9 cellular contexts compared by ENCODE assay signal in the genomic region with DNA sequence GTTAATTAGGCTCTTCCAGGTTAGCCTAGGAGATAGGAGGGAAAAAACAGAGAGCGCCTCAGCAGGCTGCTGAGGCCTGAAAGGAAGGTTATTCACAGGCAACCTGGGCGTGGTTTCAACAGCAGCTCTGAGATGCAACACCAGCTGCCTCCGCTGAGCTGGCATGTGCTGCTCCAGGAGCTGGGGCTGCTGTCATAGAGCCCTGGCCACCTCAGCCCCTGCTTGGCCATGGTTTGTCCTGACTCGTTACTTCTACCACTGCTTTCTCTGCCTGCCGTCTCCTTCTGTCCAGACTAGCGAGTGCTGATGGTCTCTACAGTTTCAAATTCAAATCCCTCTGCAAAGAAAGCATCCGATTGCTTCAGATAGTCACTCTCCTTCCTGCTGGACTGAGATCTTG. TPM values are rescaled to one million over a fixed set of nuclear protein-coding genes. Genes with fewer than 3 reads are reported as not detected.
DNase-seq lines count a peak whose midpoint lies in the region; ATAC-seq and TF ChIP-seq lines count a peak whose summit lies in the region.
"Had no signal": no experiment of that assay in that cellular context is flagged by ENCODE, and none has a peak within 500 bp of the region (broad histone marks: within the 10 kb centered on the region; RNA-seq: fewer than 3 reads in every experiment).

No MANE protein-coding gene starts in this region.

- H3K4me3 Mint-ChIP-seq in activated CD8-positive, alpha-beta memory T cell treated with anti-CD3 and anti-CD28 coated beads, Interleukin-2, amount 10 ng/mL, durations not matched to agents 7 days and 5 days = no peak overlapping the region
- H3K4me3 Mint-ChIP-seq: naive B cell had no signal

- H3K36me3 ChIP-seq in WERI-Rb-1 (no peaks in the 10 kb centered on the region), kidney epithelial cell (ENCODE audit: control insufficient read depth, insufficient read depth, low read length) (no peaks in the 10 kb centered on the region)

- no peaks in the 10 kb centered on the region for H3K9me3 ChIP-seq in WERI-Rb-1 (ENCODE audit: severe bottlenecking)

- no peaks in the 10 kb centered on the region for H3K27me3 Mint-ChIP-seq in activated CD8-positive, alpha-beta memory T cell treated with anti-CD3 and anti-CD28 coated beads, Interleukin-2, amount 10 ng/mL, durations not matched to agents 7 days and 5 days
- H3K27me3 Mint-ChIP-seq: naive B cell had no signal

- H3K4me3 ChIP-seq in WERI-Rb-1 (ENCODE audit: low read depth, low read length) (no peak overlapping the region), kidney epithelial cell (ENCODE audit: low read depth, low read length) (no peak overlapping the region)

- H3K36me3 Mint-ChIP-seq in activated CD8-positive, alpha-beta memory T cell treated with anti-CD3 and anti-CD28 coated beads, Interleukin-2, amount 10 ng/mL, durations not matched to agents 7 days and 5 days = no peaks in the 10 kb centered on the region
- H3K36me3 Mint-ChIP-seq: naive B cell had no signal

- no peaks in the 10 kb centered on the region for H3K27me3 ChIP-seq in WERI-Rb-1 (ENCODE audit: insufficient read depth, low read depth, severe bottlenecking)
- no peaks in the 10 kb centered on the region for H3K27me3 ChIP-seq in kidney epithelial cell (ENCODE audit: control insufficient read depth, insufficient read depth, low read length)

- CTCF ChIA-PET in activated CD8-positive, alpha-beta memory T cell treated with anti-CD3 and anti-CD28 coated beads, Interleukin-2, amount 10 ng/mL, durations not matched to agents 7 days and 5 days (lab: Charles Lee) = no interaction called here

- ATAC-seq in GM19324 (IDR thresholded peaks at IDR 0.05; ENCODE audit: low FRiP score, unreplicated experiment) = no peak
- ATAC-seq in activated CD8-positive, alpha-beta memory T cell treated with anti-CD3 and anti-CD28 coated beads, Interleukin-2, amount 10 ng/mL, durations not matched to agents 7 days and 5 days = no peak

- H3K27ac Mint-ChIP-seq in activated CD8-positive, alpha-beta memory T cell treated with anti-CD3 and anti-CD28 coated beads, Interleukin-2, amount 10 ng/mL, durations not matched to agents 7 days and 5 days = no peak overlapping the region

- DNase-seq in NCI-H1694 treated with DMSO at 0.1 percent for 48 hours (lab: John Stamatoyannopoulos, UW) (peak; percentile 79), WERI-Rb-1 (peak; percentile 92), kidney epithelial cell (ENCODE audit: low read depth) (no peak), cerebellar cortex (ENCODE audit: low spot score) (no peak), AG08396 (ENCODE audit: low spot score) (no peak)
- no peak for DNase-seq in activated CD8-positive, alpha-beta memory T cell treated with anti-CD3 and anti-CD28 coated beads, Interleukin-2, amount 10 ng/mL, durations not matched to agents 7 days and 5 days
- DNase-seq: naive B cell had no signal

- H3K9me3 Mint-ChIP-seq in activated CD8-positive, alpha-beta memory T cell treated with anti-CD3 and anti-CD28 coated beads, Interleukin-2, amount 10 ng/mL, durations not matched to agents 7 days and 5 days (ENCODE audit: low read depth) = no peaks in the 10 kb centered on the region

- peak overlapping the region; percentile 14 for H3K27ac ChIP-seq in WERI-Rb-1

- H3K4me1 Mint-ChIP-seq in activated CD8-positive, alpha-beta memory T cell treated with anti-CD3 and anti-CD28 coated beads, Interleukin-2, amount 10 ng/mL, durations not matched to agents 7 days and 5 days = no peaks in the 10 kb centered on the region

- TF ChIP-seq CTCF in GM12872 (IDR thresholded peaks at IDR 0.05; ENCODE audit: insufficient read depth, low read depth, low read length) (peak; percentile 13; the same call in 1 of the 3 replicates), WERI-Rb-1 (IDR thresholded peaks at IDR 0.05; ENCODE audit: low read depth, low read length) (peak; percentile 46; the same call in 1 of the 2 replicates), kidney epithelial cell (IDR thresholded peaks at IDR 0.05; ENCODE audit: insufficient read depth, low read length, poor library complexity, severe bottlenecking) (peak; percentile 12)

RNA-seq across cellular contexts. Expression of a gene that starts 32.5 kb away (rescaled TPM):
- 10.6 and 16.0 TPM in 2 replicates for total RNA-seq in kidney epithelial cell
- total RNA-seq in activated CD8-positive, alpha-beta memory T cell treated with anti-CD3 and anti-CD28 coated beads, Interleukin-2, amount 10 ng/mL, durations not matched to agents 7 days and 5 days = 1 to 10 TPM; 4.6 to 6.4 TPM

RNA-seq across cellular contexts. Expression of a gene that starts 48.8 kb away (rescaled TPM):
- total RNA-seq in kidney epithelial cell = 0.96 and 2.1 TPM in 2 replicates
- total RNA-seq in activated CD8-positive, alpha-beta memory T cell treated with anti-CD3 and anti-CD28 coated beads, Interleukin-2, amount 10 ng/mL, durations not matched to agents 7 days and 5 days = not detected

Comparison
In these comparisons a context has a peak if more than half of its experiments do, and no peak if none do; other contexts are left out.
1. DNase-seq: peak in NCI-H1694 treated with DMSO at 0.1 percent for 48 hours (single experiment) and WERI-Rb-1 (single experiment); none in kidney epithelial cell (single experiment), activated CD8-positive, alpha-beta memory T cell treated with anti-CD3 and anti-CD28 coated beads, Interleukin-2, amount 10 ng/mL, durations not matched to agents 7 days and 5 days (single experiment), cerebellar cortex (single experiment) and AG08396 (single experiment).
2. Peak in every context shown above with its lines, with median percentiles within 50 percentile points of each other: CTCF ChIP-seq.